ENCODE assay signal across 1 cellular context in genomic region chr17:78253946-78254672, GRCh38.
TF ChIP-seq lines count a peak whose summit lies in the region.

No MANE protein-coding gene starts in this region.

TF ChIP-seq in HepG2, 621 proteins besides CTCF, POLR2A, EP300 and RAD21 (continued from another document and continues in another):
- TF ChIP-seq ZNF142 (CRISPR knock-in tag; IDR thresholded peaks at IDR 0.05) (peak; percentile 91), ZNF678 (CRISPR knock-in tag; IDR thresholded peaks at IDR 0.05) (no peak), ARNTL (CRISPR knock-in tag; IDR thresholded peaks at IDR 0.05) (0 out of 2 replicates have a peak, but pooled peaks have one; percentile 21), MEF2D (CRISPR knock-in tag; IDR thresholded peaks at IDR 0.05) (peak; percentile 17; the same call in 1 of the 2 replicates), SETDB1 (CRISPR knock-in tag; IDR thresholded peaks at IDR 0.05; ENCODE audit: borderline replicate concordance) (no peak), SMARCE1 (IDR thresholded peaks at IDR 0.05; ENCODE audit: borderline replicate concordance) (no peak), ATF1 (CRISPR knock-in tag; IDR thresholded peaks at IDR 0.05) (no peak), RFX5 (IDR thresholded peaks at IDR 0.05; ENCODE audit: low read depth, low read length) (no peak), ZBTB1 (CRISPR knock-in tag; IDR thresholded peaks at IDR 0.05; ENCODE audit: borderline replicate concordance) (no peak), HDAC2 (CRISPR knock-in tag; IDR thresholded peaks at IDR 0.05) (peak; percentile 70), ZNF615 (CRISPR knock-in tag; IDR thresholded peaks at IDR 0.05; ENCODE audit: borderline replicate concordance) (no peak), ZBTB33 (CRISPR knock-in tag; IDR thresholded peaks at IDR 0.05) (peak; percentile 56; the same call in 1 of the 2 replicates), TGIF2 (CRISPR knock-in tag; IDR thresholded peaks at IDR 0.05) (no peak), TMF1 (CRISPR knock-in tag; IDR thresholded peaks at IDR 0.05; ENCODE audit: low read depth) (peak; percentile 87; the same call in 1 of the 2 replicates), KDM1A (CRISPR knock-in tag; IDR thresholded peaks at IDR 0.05) (no peak), ZNF205 (CRISPR knock-in tag; IDR thresholded peaks at IDR 0.05) (peak; percentile 94), DZIP1 (CRISPR knock-in tag; IDR thresholded peaks at IDR 0.05) (peak; percentile 90; the same call in 1 of the 2 replicates), ZXDC (CRISPR knock-in tag; IDR thresholded peaks at IDR 0.05) (no peak), ZUFSP (CRISPR knock-in tag; IDR thresholded peaks at IDR 0.05; ENCODE audit: borderline replicate concordance) (no peak), ARHGAP35 (CRISPR knock-in tag; IDR thresholded peaks at IDR 0.05; ENCODE audit: borderline replicate concordance) (peak; percentile 93; the same call in 1 of the 2 replicates), ETS1 (CRISPR knock-in tag; IDR thresholded peaks at IDR 0.05) (peak; percentile 88), CENPX (CRISPR knock-in tag; IDR thresholded peaks at IDR 0.05) (no peak), TBL1XR1 (IDR thresholded peaks at IDR 0.05; ENCODE audit: borderline replicate concordance, low read length, partially characterized antibody) (peak; percentile 57), PAXIP1 (CRISPR knock-in tag; conservative IDR thresholded peaks at IDR 0.05) (no peak; the same call in 1 of the 2 replicates), NFYC (CRISPR knock-in tag; IDR thresholded peaks at IDR 0.05) (0 out of 2 replicates have a peak, but pooled peaks have one; percentile 29), TSC22D2 (CRISPR knock-in tag; IDR thresholded peaks at IDR 0.05; ENCODE audit: borderline replicate concordance) (peak; percentile 93), ZNF280B (CRISPR knock-in tag; IDR thresholded peaks at IDR 0.05; ENCODE audit: borderline replicate concordance) (peak; percentile 93), ZNF574 (CRISPR knock-in tag; IDR thresholded peaks at IDR 0.05) (peak; percentile 94), STAG1 (CRISPR knock-in tag; IDR thresholded peaks at IDR 0.05) (no peak)
